In the genomic region with DNA sequence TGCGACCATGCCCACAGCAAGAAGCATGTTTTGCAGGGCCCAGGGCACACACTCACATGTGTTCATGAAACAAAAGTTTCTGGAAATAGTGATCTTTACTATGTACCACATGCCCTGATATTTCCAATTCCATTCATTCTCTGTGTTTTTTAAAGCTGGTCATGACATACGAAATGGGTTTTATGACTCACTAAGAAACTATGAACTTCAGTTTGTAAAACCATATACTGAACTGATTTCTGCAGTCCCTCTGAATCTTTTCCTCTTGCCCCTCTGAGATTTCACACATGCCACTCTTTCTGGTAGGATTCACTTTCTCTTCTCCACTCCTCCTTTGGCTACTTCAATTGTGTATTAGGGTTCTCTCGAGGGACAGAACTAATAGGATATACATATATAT, we compare ENCODE assay signal across 30 cellular contexts.
DNase-seq lines count a peak whose midpoint lies in the region; ATAC-seq, FAIRE-seq and TF ChIP-seq lines count a peak whose summit lies in the region.
"Had no signal": no experiment of that assay in that cellular context is flagged by ENCODE, and none has a peak within 500 bp of the region (broad histone marks: within the 10 kb centered on the region; RNA-seq: fewer than 3 reads in every experiment).

No MANE protein-coding gene starts in this region.

- no peak overlapping the region for H3K4me2 ChIP-seq in HepG2 (ENCODE audit: low read depth, low read length)

- in situ Hi-C loops in HepG2 (cut with HindIII; ENCODE audit: extremely low pct_ligation_motif_present, low pct_unique_long_range_greater_than_20kb): no loop called here

- TF ChIP-seq CTCF in HepG2 (CRISPR knock-in tag; IDR thresholded peaks at IDR 0.05): no peak
- TF ChIP-seq CTCF in right lobe of liver (IDR thresholded peaks at IDR 0.05): no peak
- TF ChIP-seq CTCF in foreskin fibroblast (IDR thresholded peaks at IDR 0.05; ENCODE audit: low read depth, low read length): no peak
- TF ChIP-seq CTCF in WERI-Rb-1 (IDR thresholded peaks at IDR 0.05; ENCODE audit: low read depth, low read length): no peak

- H3K27ac ChIP-seq in HepG2 (ENCODE audit: extremely low read length, insufficient read depth, low read length): no peak overlapping the region
- no peak overlapping the region for H3K27ac ChIP-seq in right lobe of liver
- no peak overlapping the region for H3K27ac ChIP-seq in WERI-Rb-1
- H3K27ac ChIP-seq: heart left ventricle, HL-60, right atrium auricular region had no signal

- H3K9ac ChIP-seq in HepG2 (ENCODE audit: insufficient read depth, low read depth, low read length): no peak overlapping the region

- no TSS peak for BruUV-seq in HepG2 (replicated peaks; lab: Mats Ljungman, UMichigan)

- H3K36me3 ChIP-seq in HepG2 (replicated peaks in 1 of 2; ENCODE audit: control insufficient read depth in 1 of 2, insufficient read depth in 2 of 2, low read length in 2 of 2) (no peaks in the 10 kb centered on the region), right lobe of liver (no peaks in the 10 kb centered on the region), WERI-Rb-1 (no peaks in the 10 kb centered on the region)
- H3K36me3 ChIP-seq: HAP-1, heart left ventricle, right atrium auricular region had no signal

- H3K27me3 ChIP-seq in HepG2 (ENCODE audit: control insufficient read depth in 1 of 2, insufficient read depth in 2 of 2, low read length in 2 of 2) (no peaks in the 10 kb centered on the region), right lobe of liver (no peaks in the 10 kb centered on the region), WERI-Rb-1 (ENCODE audit: insufficient read depth, low read depth, severe bottlenecking) (no peaks in the 10 kb centered on the region)
- H3K27me3 ChIP-seq: right atrium auricular region had no signal

- intact Hi-C loops in HepG2 (cut with micrococcal nuclease; ENCODE audit: unreplicated experiment): no loop called here
- intact Hi-C loops in right lobe of liver (cut with DNase I): no loop called here

- no peak for TF ChIP-seq RAD21 in HepG2 (CRISPR knock-in tag; IDR thresholded peaks at IDR 0.05)

- TF ChIP-seq POLR2A in HepG2 (IDR thresholded peaks at IDR 0.05; ENCODE audit: insufficient read depth in 1 of 2, low read depth in 2 of 2, low read length in 2 of 2) (no peak), right lobe of liver (IDR thresholded peaks at IDR 0.05) (no peak)

- no peak for ATAC-seq in HepG2
- no peak for ATAC-seq in right lobe of liver
- no peak for ATAC-seq in stimulated activated naive CD8-positive, alpha-beta T cell treated with anti-CD3 and anti-CD28 coated beads, Interleukin-15, Interleukin-2, amounts not matched to agents 100 U/mL and 50 U/mL, for 24 hours
- no peak for ATAC-seq in HG03108 (IDR thresholded peaks at IDR 0.05; ENCODE audit: unreplicated experiment)
- ATAC-seq: activated naive CD8-positive, alpha-beta T cell treated with anti-CD3 and anti-CD28 coated beads, Interleukin-2, amount 50 U/mL, for 24 hours; esophagus mucosa; heart left ventricle; K562; left ventricle myocardium superior; Right ventricle myocardium inferior; stimulated activated naive CD8-positive, alpha-beta T cell treated with anti-CD3 and anti-CD28 coated beads, Interleukin-15, amount 100 ng/mL, for 72 hours; T-cell had no signal

- 0% methylated on average over 3 of the region's 3 CpGs for WGBS in HepG2 (ENCODE audit: low lambda C conversion rate)
- 37% methylated on average over 3 of the region's 3 CpGs for WGBS in right lobe of liver (ENCODE audit: insufficient coverage, low coverage, low lambda C conversion rate, missing lambda C conversion rate)

- H3K79me2 ChIP-seq in HepG2 (ENCODE audit: insufficient read depth, low read length): no peaks in the 10 kb centered on the region

- DNase-seq in HepG2 (ENCODE audit: low spot score) (no peak), right lobe of liver (no peak), amniotic epithelial cell (ENCODE audit: low read depth) (peak; percentile 44), foreskin fibroblast (peak; percentile 40 to 66), WERI-Rb-1 (no peak), NCI-H2171 (lab: John Stamatoyannopoulos, UW) (no peak)
- no peak for DNase-seq in stimulated activated naive CD8-positive, alpha-beta T cell treated with anti-CD3 and anti-CD28 coated beads, Interleukin-15, Interleukin-2, amounts not matched to agents 100 U/mL and 50 U/mL, for 24 hours
- DNase-seq: 8988T; activated CD8-positive, alpha-beta memory T cell treated with anti-CD3 and anti-CD28 coated beads, Interleukin-2, amount 50 U/mL, for 48 hours; activated effector memory CD4-positive, alpha-beta T cell treated with Interleukin-2 at 50 U/mL for 16 hours; activated naive CD8-positive, alpha-beta T cell treated with anti-CD3 and anti-CD28 coated beads, Interleukin-2, amount 50 U/mL, for 24 hours; CD4-positive, CD25-positive, alpha-beta regulatory T cell; central memory CD4-positive, alpha-beta T cell; DMS53; effector CD8-positive, alpha-beta T cell; heart left ventricle; left ventricle myocardium superior; NCI-H1048; NCI-H2081 treated with DMSO at 0.1 percent for 48 hours; NCI-H524; nucleus accumbens; stimulated activated naive CD8-positive, alpha-beta T cell treated with anti-CD3 and anti-CD28 coated beads, Interleukin-15, amount 100 ng/mL, for 72 hours; T-cell had no signal

- H4K20me1 ChIP-seq in HepG2 (ENCODE audit: insufficient read depth, low read length): no peaks in the 10 kb centered on the region

- TF ChIP-seq EP300 in HepG2 (IDR thresholded peaks at IDR 0.05; ENCODE audit: low read depth in 2 of 2, low read length in 2 of 2) (no peak), HepG2 (CRISPR knock-in tag; IDR thresholded peaks at IDR 0.05; ENCODE audit: borderline replicate concordance) (no peak)

- POLR2A ChIA-PET in HepG2 (lab: Yijun Ruan, JAX): no interaction called here

- CTCF ChIA-PET in HepG2 (lab: Yijun Ruan, JAX; ENCODE audit: low intra/inter-chr PET ratio, low total read pairs): no interaction called here

- no peaks in the 10 kb centered on the region for H3K9me3 ChIP-seq in HepG2 (ENCODE audit: low read length)
- no peaks in the 10 kb centered on the region for H3K9me3 ChIP-seq in right lobe of liver
- H3K9me3 ChIP-seq in WERI-Rb-1 (ENCODE audit: severe bottlenecking): no peaks in the 10 kb centered on the region
- H3K9me3 ChIP-seq: HAP-1, heart left ventricle, right atrium auricular region had no signal

- FAIRE-seq in HepG2 (lab: Jason Lieb, UNC): no peak
- FAIRE-seq: K562 had no signal

- H3K4me3 ChIP-seq in HepG2 (replicated peaks in 1 of 3; ENCODE audit: insufficient read depth in 1 of 3, low read depth in 2 of 3, low read length in 3 of 3) (no peak overlapping the region), right lobe of liver (no peak overlapping the region), foreskin fibroblast (ENCODE audit: low read depth in 1 of 2, low read length in 2 of 2) (no peak overlapping the region), WERI-Rb-1 (ENCODE audit: low read depth, low read length) (no peak overlapping the region)
- H3K4me3 ChIP-seq: HAP-1, heart left ventricle, K562, right atrium auricular region had no signal

- no peaks in the 10 kb centered on the region for H3K4me1 ChIP-seq in HepG2 (ENCODE audit: insufficient read depth, low read length)
- H3K4me1 ChIP-seq in right lobe of liver: no peaks in the 10 kb centered on the region
- H3K4me1 ChIP-seq: heart left ventricle, right atrium auricular region had no signal

- H2AFZ ChIP-seq in HepG2 (ENCODE audit: low read length): no peak overlapping the region

TF ChIP-seq in HepG2, 621 proteins besides CTCF, POLR2A, EP300 and RAD21:
- no peak for TF ChIP-seq SSRP1 (CRISPR knock-in tag; IDR thresholded peaks at IDR 0.05)
- TF ChIP-seq, protein P1, sequence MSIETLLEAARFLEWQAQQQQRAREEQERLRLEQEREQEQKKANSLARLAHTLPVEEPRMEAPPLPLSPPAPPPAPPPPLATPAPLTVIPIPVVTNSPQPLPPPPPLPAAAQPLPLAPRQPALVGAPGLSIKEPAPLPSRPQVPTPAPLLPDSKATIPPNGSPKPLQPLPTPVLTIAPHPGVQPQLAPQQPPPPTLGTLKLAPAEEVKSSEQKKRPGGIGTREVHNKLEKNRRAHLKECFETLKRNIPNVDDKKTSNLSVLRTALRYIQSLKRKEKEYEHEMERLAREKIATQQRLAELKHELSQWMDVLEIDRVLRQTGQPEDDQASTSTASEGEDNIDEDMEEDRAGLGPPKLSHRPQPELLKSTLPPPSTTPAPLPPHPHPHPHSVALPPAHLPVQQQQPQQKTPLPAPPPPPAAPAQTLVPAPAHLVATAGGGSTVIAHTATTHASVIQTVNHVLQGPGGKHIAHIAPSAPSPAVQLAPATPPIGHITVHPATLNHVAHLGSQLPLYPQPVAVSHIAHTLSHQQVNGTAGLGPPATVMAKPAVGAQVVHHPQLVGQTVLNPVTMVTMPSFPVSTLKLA (IDR thresholded peaks at IDR 0.05): 0 out of 2 replicates have a peak, but pooled peaks have one; percentile 18

Comparison
In these comparisons a context has a peak if more than half of its experiments do, and no peak if none do; other contexts are left out.
1. DNase-seq: peak in amniotic epithelial cell (single experiment) and foreskin fibroblast (2 of 2); none in HepG2 (single experiment), right lobe of liver (0 of 3), stimulated activated naive CD8-positive, alpha-beta T cell treated with anti-CD3 and anti-CD28 coated beads, Interleukin-15, Interleukin-2, amounts not matched to agents 100 U/mL and 50 U/mL, for 24 hours (single experiment), WERI-Rb-1 (single experiment) and NCI-H2171 (single experiment).